ENCODE assay signal across 22 cellular contexts in genomic region chr13:99339230-99339721, GRCh38. TPM values are rescaled to one million over a fixed set of nuclear protein-coding genes. Genes with fewer than 3 reads are reported as not detected.
DNase-seq lines count a peak whose midpoint lies in the region; ATAC-seq, FAIRE-seq and TF ChIP-seq lines count a peak whose summit lies in the region.
"Had no signal": no experiment of that assay in that cellular context is flagged by ENCODE, and none has a peak within 500 bp of the region (broad histone marks: within the 10 kb centered on the region; RNA-seq: fewer than 3 reads in every experiment).

No MANE protein-coding gene starts in this region.

- peaks cover 57% of the 10 kb centered on the region for H3K36me3 Mint-ChIP-seq in activated CD8-positive, alpha-beta T cell treated with anti-CD3 and anti-CD28 coated beads for 36 hours (ENCODE audit: low read depth)
- peaks cover 62% of the 10 kb centered on the region for H3K36me3 Mint-ChIP-seq in activated CD8-positive, alpha-beta T cell treated with anti-CD3 and anti-CD28 coated beads, Interleukin-2, amount 10 ng/mL, durations not matched to agents 7 days and 5 days (ENCODE audit: low read depth)
- H3K36me3 Mint-ChIP-seq in central memory CD8-positive, alpha-beta T cell (ENCODE audit: insufficient read depth) = peaks cover 21% of the 10 kb centered on the region
- peaks cover 12 to 66% (median 45%) of the 10 kb centered on the region in 5 donors for H3K36me3 Mint-ChIP-seq in naive thymus-derived CD4-positive, alpha-beta T cell
- H3K36me3 Mint-ChIP-seq in endothelial cell (ENCODE audit: low read depth, unreplicated experiment) = peaks cover 15% of the 10 kb centered on the region

- H3K4me3 ChIP-seq in KMS-11 (IDR thresholded peaks at IDR 0.05; ENCODE audit: insufficient read depth, low read depth, low read length) (no peak overlapping the region), psoas muscle (no peak overlapping the region)
- H3K4me3 ChIP-seq in naive thymus-derived CD4-positive, alpha-beta T cell (ENCODE audit: low read length) = peak overlapping the region; percentile 42
- H3K4me3 ChIP-seq: ascending aorta had no signal

- H2AFZ ChIP-seq in KMS-11 (ENCODE audit: low read depth) = no peak overlapping the region

- no peaks in the 10 kb centered on the region for H3K9me3 Mint-ChIP-seq in activated CD8-positive, alpha-beta T cell treated with anti-CD3 and anti-CD28 coated beads for 36 hours
- H3K9me3 Mint-ChIP-seq in activated CD8-positive, alpha-beta T cell treated with anti-CD3 and anti-CD28 coated beads, Interleukin-2, amount 10 ng/mL, durations not matched to agents 7 days and 5 days (ENCODE audit: insufficient read depth) = no peaks in the 10 kb centered on the region
- no peaks in the 10 kb centered on the region for H3K9me3 Mint-ChIP-seq in central memory CD8-positive, alpha-beta T cell
- peaks cover 0 to 3% (median 0%) of the 10 kb centered on the region in 11 donors for H3K9me3 Mint-ChIP-seq in naive thymus-derived CD4-positive, alpha-beta T cell
- no peaks in the 10 kb centered on the region for H3K9me3 Mint-ChIP-seq in endothelial cell (ENCODE audit: unreplicated experiment)
- H3K9me3 Mint-ChIP-seq: naive B cell, WTC11 had no signal

- CTCF ChIA-PET in activated CD8-positive, alpha-beta T cell treated with anti-CD3 and anti-CD28 coated beads for 36 hours (lab: Charles Lee) = interaction anchor here (0.7 to 1.3 kb wide), 2 partner anchors 70 to 77 kb away, joined by 3 read pairs; no protein-coding TSS in a partner anchor
- CTCF ChIA-PET in activated CD8-positive, alpha-beta T cell treated with anti-CD3 and anti-CD28 coated beads, Interleukin-2, amount 10 ng/mL, durations not matched to agents 7 days and 5 days (lab: Charles Lee) = interaction anchor here (1.0 to 1.3 kb wide), 4 partner anchors 17 to 98 kb away, joined by 3 to 5 read pairs (median 4); no protein-coding TSS in a partner anchor
- CTCF ChIA-PET in naive thymus-derived CD4-positive, alpha-beta T cell (lab: Charles Lee) = interaction anchor here (0.9 to 1.9 kb wide), 4 partner anchors 13 to 69 kb away, joined by 3 to 10 read pairs (median 4); no protein-coding TSS in a partner anchor

- peaks cover 26% of the 10 kb centered on the region for H3K4me1 ChIP-seq in KMS-11 (ENCODE audit: low read depth, poor library complexity, severe bottlenecking)
- peaks cover 39 to 41% of the 10 kb centered on the region in 2 donors for H3K4me1 ChIP-seq in naive thymus-derived CD4-positive, alpha-beta T cell (ENCODE audit: control insufficient read depth in 2 of 2, insufficient read depth in 2 of 2, low read length in 2 of 2)
- no peaks in the 10 kb centered on the region for H3K4me1 ChIP-seq in psoas muscle
- H3K4me1 ChIP-seq: ascending aorta had no signal

- DNase-seq in activated CD8-positive, alpha-beta T cell treated with anti-CD3 and anti-CD28 coated beads for 36 hours = no peak
- no peak for DNase-seq in activated CD8-positive, alpha-beta T cell treated with anti-CD3 and anti-CD28 coated beads, Interleukin-2, amount 10 ng/mL, durations not matched to agents 7 days and 5 days
- DNase-seq in central memory CD8-positive, alpha-beta T cell (ENCODE audit: low spot score in 2 of 2) = no peak
- DNase-seq in naive thymus-derived CD4-positive, alpha-beta T cell = no peak
- DNase-seq in psoas muscle (no peak), endothelial cell (ENCODE audit: low spot score) (no peak), HTR-8/SVneo (ENCODE audit: insufficient read length, low spot score) (no peak)
- DNase-seq: 8988T; cerebellar nuclear complex; Kasumi-1; naive B cell; NCI-H1048; NCI-H2029; right cardiac atrium; stimulated activated CD4-positive, alpha-beta T cell treated with anti-CD3 and anti-CD28 coated beads, Interleukin-12 subunit alpha, Interleukin-12 subunit beta, amount 100 ng/mL, for 4 hours had no signal

- no peak overlapping the region for H3K9ac ChIP-seq in KMS-11

- 87 to 95% (median 91%) methylated on average over 5 of the region's 5 CpGs for WGBS in psoas muscle, 3 donors

- no peak overlapping the region for H3K4me3 Mint-ChIP-seq in activated CD8-positive, alpha-beta T cell treated with anti-CD3 and anti-CD28 coated beads for 36 hours
- no peak overlapping the region for H3K4me3 Mint-ChIP-seq in activated CD8-positive, alpha-beta T cell treated with anti-CD3 and anti-CD28 coated beads, Interleukin-2, amount 10 ng/mL, durations not matched to agents 7 days and 5 days
- peak overlapping the region; percentile 43 for H3K4me3 Mint-ChIP-seq in central memory CD8-positive, alpha-beta T cell
- peak overlapping the region in 5 of 10 donors; percentile 48 to 73 (median 66) for H3K4me3 Mint-ChIP-seq in naive thymus-derived CD4-positive, alpha-beta T cell
- no peak overlapping the region for H3K4me3 Mint-ChIP-seq in endothelial cell (ENCODE audit: unreplicated experiment)
- H3K4me3 Mint-ChIP-seq: B cell, naive B cell, WTC11 had no signal

- H3K36me3 ChIP-seq in KMS-11 (ENCODE audit: insufficient read depth) (no peaks in the 10 kb centered on the region), psoas muscle (ENCODE audit: insufficient read depth in 1 of 2, low read depth in 1 of 2) (peaks cover 7 to 55% of the 10 kb centered on the region in 2 donors)
- H3K36me3 ChIP-seq in naive thymus-derived CD4-positive, alpha-beta T cell (ENCODE audit: control insufficient read depth in 2 of 3, insufficient read depth in 3 of 3, low read length in 3 of 3) = peaks cover 0 to 32% (median 5%) of the 10 kb centered on the region in 3 experiments

- H3K4me1 Mint-ChIP-seq in activated CD8-positive, alpha-beta T cell treated with anti-CD3 and anti-CD28 coated beads for 36 hours (ENCODE audit: low read depth) = peaks cover 65% of the 10 kb centered on the region
- peaks cover 30% of the 10 kb centered on the region for H3K4me1 Mint-ChIP-seq in activated CD8-positive, alpha-beta T cell treated with anti-CD3 and anti-CD28 coated beads, Interleukin-2, amount 10 ng/mL, durations not matched to agents 7 days and 5 days (ENCODE audit: low read depth)
- H3K4me1 Mint-ChIP-seq in central memory CD8-positive, alpha-beta T cell = peaks cover 74% of the 10 kb centered on the region
- peaks cover 47 to 95% (median 83%) of the 10 kb centered on the region in 7 donors for H3K4me1 Mint-ChIP-seq in naive thymus-derived CD4-positive, alpha-beta T cell
- H3K4me1 Mint-ChIP-seq in endothelial cell (ENCODE audit: unreplicated experiment) = no peaks in the 10 kb centered on the region

- no peaks in the 10 kb centered on the region for H3K79me2 ChIP-seq in KMS-11 (ENCODE audit: insufficient read depth, low read depth)

- H3K27me3 Mint-ChIP-seq in activated CD8-positive, alpha-beta T cell treated with anti-CD3 and anti-CD28 coated beads for 36 hours = no peaks in the 10 kb centered on the region
- no peaks in the 10 kb centered on the region for H3K27me3 Mint-ChIP-seq in activated CD8-positive, alpha-beta T cell treated with anti-CD3 and anti-CD28 coated beads, Interleukin-2, amount 10 ng/mL, durations not matched to agents 7 days and 5 days (ENCODE audit: low read depth)
- H3K27me3 Mint-ChIP-seq in central memory CD8-positive, alpha-beta T cell = no peaks in the 10 kb centered on the region
- H3K27me3 Mint-ChIP-seq in naive thymus-derived CD4-positive, alpha-beta T cell = no peaks in the 10 kb centered on the region
- H3K27me3 Mint-ChIP-seq in endothelial cell (ENCODE audit: unreplicated experiment) = no peaks in the 10 kb centered on the region
- H3K27me3 Mint-ChIP-seq: B cell, naive B cell had no signal

- POLR2A ChIA-PET in activated CD8-positive, alpha-beta T cell treated with anti-CD3 and anti-CD28 coated beads for 36 hours (lab: Charles Lee) = no interaction called here
- POLR2A ChIA-PET in activated CD8-positive, alpha-beta T cell treated with anti-CD3 and anti-CD28 coated beads, Interleukin-2, amount 10 ng/mL, durations not matched to agents 7 days and 5 days (lab: Charles Lee) = no interaction called here
- POLR2A ChIA-PET in naive thymus-derived CD4-positive, alpha-beta T cell (lab: Charles Lee) = interaction anchor here (0.8 to 5.4 kb wide), 15 partner anchors 9 to 68 kb away, joined by 3 to 57 read pairs (median 5); partner anchors contain the start of gene GPR183

- H3K27ac Mint-ChIP-seq in activated CD8-positive, alpha-beta T cell treated with anti-CD3 and anti-CD28 coated beads for 36 hours = peak overlapping the region; percentile 35
- H3K27ac Mint-ChIP-seq in activated CD8-positive, alpha-beta T cell treated with anti-CD3 and anti-CD28 coated beads, Interleukin-2, amount 10 ng/mL, durations not matched to agents 7 days and 5 days = no peak overlapping the region
- H3K27ac Mint-ChIP-seq in central memory CD8-positive, alpha-beta T cell (ENCODE audit: low read depth) = peak overlapping the region; percentile 85
- H3K27ac Mint-ChIP-seq in naive thymus-derived CD4-positive, alpha-beta T cell = peak overlapping the region in 8 of 9 donors; percentile 46 to 96 (median 88)
- no peak overlapping the region for H3K27ac Mint-ChIP-seq in endothelial cell (ENCODE audit: unreplicated experiment)
- H3K27ac Mint-ChIP-seq: WTC11 had no signal

- ATAC-seq in activated CD8-positive, alpha-beta T cell treated with anti-CD3 and anti-CD28 coated beads for 36 hours = no peak
- no peak for ATAC-seq in activated CD8-positive, alpha-beta T cell treated with anti-CD3 and anti-CD28 coated beads, Interleukin-2, amount 10 ng/mL, durations not matched to agents 7 days and 5 days
- ATAC-seq in central memory CD8-positive, alpha-beta T cell (replicated peaks; ENCODE audit: extremely low read depth, poor library complexity, severe bottlenecking) = no peak
- no peak for ATAC-seq in naive thymus-derived CD4-positive, alpha-beta T cell
- ATAC-seq in psoas muscle = no peak
- ATAC-seq: WTC11 had no signal

- peak overlapping the region; percentile 7; the same call in 1 of the 2 replicates for H3K4me2 ChIP-seq in KMS-11

- H3K27me3 ChIP-seq in KMS-11 (ENCODE audit: insufficient read depth, low read depth) = no peaks in the 10 kb centered on the region
- H3K27me3 ChIP-seq in naive thymus-derived CD4-positive, alpha-beta T cell (ENCODE audit: control insufficient read depth in 2 of 2, insufficient read depth in 2 of 2, low read length in 2 of 2) = no peaks in the 10 kb centered on the region
- no peaks in the 10 kb centered on the region for H3K27me3 ChIP-seq in psoas muscle (ENCODE audit: insufficient read depth in 3 of 3, low read length in 2 of 3)
- H3K27me3 ChIP-seq: ascending aorta had no signal

- intact Hi-C loops in activated CD8-positive, alpha-beta T cell treated with anti-CD3 and anti-CD28 coated beads for 36 hours (cut with micrococcal nuclease) = no loop called here
- intact Hi-C loops in naive thymus-derived CD4-positive, alpha-beta T cell (cut with micrococcal nuclease) = loop anchor here in 1 of 2 donors (1.0 to 5.0 kb wide), 2 partner anchors 12 to 37 kb away; no protein-coding TSS in a partner anchor
- intact Hi-C loops in psoas muscle (cut with DNase I) = no loop called here

- no peak overlapping the region for H3K27ac ChIP-seq in KMS-11
- peak overlapping the region; percentile 41 for H3K27ac ChIP-seq in naive thymus-derived CD4-positive, alpha-beta T cell (ENCODE audit: low read depth, low read length)
- H3K27ac ChIP-seq in psoas muscle = no peak overlapping the region
- H3K27ac ChIP-seq: ascending aorta had no signal

- no peak for FAIRE-seq in HTR-8/SVneo (lab: Jason Lieb, UNC)
- FAIRE-seq: D721Med had no signal

- no peaks in the 10 kb centered on the region for H3K9me3 ChIP-seq in naive thymus-derived CD4-positive, alpha-beta T cell (ENCODE audit: control insufficient read depth in 2 of 3, low read length in 3 of 3)
- H3K9me3 ChIP-seq in psoas muscle = no peaks in the 10 kb centered on the region
- H3K9me3 ChIP-seq: ascending aorta had no signal

- H4K20me1 ChIP-seq in KMS-11 (ENCODE audit: insufficient read depth) = no peaks in the 10 kb centered on the region

- TF ChIP-seq CTCF in activated CD8-positive, alpha-beta T cell treated with anti-CD3 and anti-CD28 coated beads for 36 hours (IDR thresholded peaks at IDR 0.05) = no peak
- TF ChIP-seq CTCF in KMS-11 (conservative IDR thresholded peaks at IDR 0.05; ENCODE audit: low read depth, low read length) = no peak
- no peak for TF ChIP-seq CTCF in psoas muscle (IDR thresholded peaks at IDR 0.05)
- TF ChIP-seq CTCF in endothelial cell (IDR thresholded peaks at IDR 0.05; ENCODE audit: unreplicated experiment) = no peak

RNA-seq across cellular contexts. Expression of gene GPR183, which starts 32.1 kb away (rescaled TPM):
- 10 to 100 TPM in 1 of 2 experiments, 1 to 10 TPM in 1; 8.6 to 10.0 TPM for total RNA-seq in activated CD8-positive, alpha-beta T cell treated with anti-CD3 and anti-CD28 coated beads for 36 hours
- 1 to 10 TPM; 5.0 to 5.2 TPM for total RNA-seq in activated CD8-positive, alpha-beta T cell treated with anti-CD3 and anti-CD28 coated beads, Interleukin-2, amount 10 ng/mL, durations not matched to agents 7 days and 5 days
- total RNA-seq in naive thymus-derived CD4-positive, alpha-beta T cell = 100 to 1,000 TPM in 4 of 5 experiments, 10 to 100 TPM in 1; 26.8 to 231 (median 112) TPM
- 100 to 1,000 TPM; 234 to 241 TPM for polyA plus RNA-seq in naive thymus-derived CD4-positive, alpha-beta T cell
- total RNA-seq in psoas muscle (1 to 10 TPM in 2 of 4 donors, under 1 TPM in 2; 0.80 to 1.4 (median 1.00) TPM), endothelial cell (ENCODE audit: unreplicated experiment) (not detected)
- under 1 TPM; 0.67 to 0.69 (median 0.69) TPM for polyA plus RNA-seq in psoas muscle
- total RNA-seq: HT1080, SK-MEL-5 had no signal

Comparison
In these comparisons a context has a peak if more than half of its experiments do, and no peak if none do; other contexts are left out.
1. H3K27ac Mint-ChIP-seq: peak in activated CD8-positive, alpha-beta T cell treated with anti-CD3 and anti-CD28 coated beads for 36 hours (single experiment), central memory CD8-positive, alpha-beta T cell (single experiment) and naive thymus-derived CD4-positive, alpha-beta T cell (8 of 9); none in activated CD8-positive, alpha-beta T cell treated with anti-CD3 and anti-CD28 coated beads, Interleukin-2, amount 10 ng/mL, durations not matched to agents 7 days and 5 days (single experiment) and endothelial cell (single experiment).